15 cellular contexts compared by ENCODE assay signal in the genomic region with DNA sequence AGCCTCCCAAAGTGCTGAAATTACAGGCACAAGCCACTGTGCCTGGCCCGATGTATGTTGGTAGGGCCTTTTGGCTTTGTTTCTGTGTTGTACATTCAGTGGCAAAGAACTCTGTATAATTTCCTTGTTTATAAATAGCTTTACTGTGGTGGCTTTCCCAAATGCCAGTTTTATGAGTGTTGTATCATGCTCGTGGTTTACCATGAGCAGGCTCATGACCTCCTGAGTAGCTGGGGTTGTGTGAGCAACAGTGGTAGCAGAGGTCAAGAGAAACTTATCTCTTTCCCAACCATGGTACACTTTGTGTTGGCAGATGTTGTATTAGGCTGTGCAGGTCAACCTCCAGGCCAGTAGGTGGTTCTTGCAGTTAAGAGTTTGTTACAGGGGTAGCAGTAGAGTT.
"Had no signal": no experiment of that assay in that cellular context is flagged by ENCODE, and none has a peak within 500 bp of the region (broad histone marks: within the 10 kb centered on the region; RNA-seq: fewer than 3 reads in every experiment).

No MANE protein-coding gene starts in this region.

- ATAC-seq: activated naive CD8-positive, alpha-beta T cell treated with anti-CD3 and anti-CD28 coated beads, Interleukin-2, amount 50 U/mL, for 24 hours; left lung; mucosa of descending colon; natural killer cell had no signal

- H3K27ac ChIP-seq: coronary artery, left lung, neutrophil, transverse colon had no signal

- DNase-seq: activated CD4-positive, CD25-positive, alpha-beta regulatory T cell treated with anti-CD3 and anti-CD28 coated beads, Interleukin-2, amount 50 U/mL, for 72 hours; activated naive CD4-positive, alpha-beta T cell; activated naive CD8-positive, alpha-beta T cell treated with anti-CD3 and anti-CD28 coated beads, Interleukin-2, amount 50 U/mL, for 24 hours; islet precursor cell; left lung; mucosa of descending colon; natural killer cell; retina; stimulated activated CD4-positive, alpha-beta T cell treated with anti-CD3 and anti-CD28 coated beads, Interleukin-2, amount 100 ng/mL, for 48 hours; stimulated activated naive CD4-positive, alpha-beta T cell; substantia nigra; T-helper 1 cell; transverse colon had no signal

- H3K36me3 ChIP-seq: left lung, neutrophil, transverse colon had no signal

- H3K27me3 ChIP-seq: left lung, neutrophil, transverse colon had no signal

- H3K4me1 ChIP-seq: left lung, transverse colon had no signal

- H3K4me3 ChIP-seq: coronary artery, left lung, mucosa of descending colon, transverse colon had no signal
